Comparison of ENCODE assay signal across 8 cellular contexts in the genomic region with DNA sequence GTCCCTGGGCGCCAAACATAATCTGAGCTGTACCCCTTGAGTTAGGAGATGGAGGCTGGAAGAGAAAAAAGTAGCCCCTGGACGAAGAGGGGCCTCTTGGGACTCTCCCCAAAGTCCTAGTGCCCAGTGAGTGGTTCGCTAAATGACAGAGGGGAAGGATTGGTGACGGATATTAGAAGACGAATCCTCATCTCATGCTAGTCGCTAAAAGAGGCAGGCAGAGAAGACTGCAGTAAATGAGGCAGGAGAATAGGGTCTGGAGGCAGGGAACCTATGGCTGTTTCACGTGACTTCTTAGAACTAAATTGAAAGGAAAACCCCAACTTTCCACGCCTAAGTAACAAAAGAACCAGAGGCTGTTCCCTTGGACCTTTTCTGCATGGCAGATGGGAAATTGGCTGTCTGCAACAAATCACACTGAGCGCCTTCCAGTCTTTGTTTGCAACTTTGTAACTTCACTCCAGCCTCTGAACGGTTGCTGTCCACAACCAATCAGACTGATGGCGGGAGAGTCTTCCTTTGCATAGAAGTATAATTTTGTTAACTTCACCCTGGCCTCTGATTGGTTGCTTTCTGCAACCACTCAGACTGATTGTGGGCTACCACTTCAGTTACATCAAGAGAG. TPM values are rescaled to one million over a fixed set of nuclear protein-coding genes. Genes with fewer than 3 reads are reported as not detected.
DNase-seq lines count a peak whose midpoint lies in the region; ATAC-seq and TF ChIP-seq lines count a peak whose summit lies in the region.

No MANE protein-coding gene starts in this region.

- peaks cover 13 to 43% (median 20%) of the 10 kb centered on the region in 6 donors for H3K4me1 ChIP-seq in spleen

- WGBS in spleen, 5 donors, result 65 to 78% (median 76%) methylated on average over 11 of the region's 11 CpGs

- no peak for ATAC-seq in GM21423 (IDR thresholded peaks at IDR 0.05; ENCODE audit: unreplicated experiment)

- H3K4me3 ChIP-seq in fibroblast of mammary gland (ENCODE audit: control insufficient read depth, low read depth, low read length) (peak overlapping the region; percentile 81), spleen (peak overlapping the region in 7 of 8 donors; percentile 63 to 100 (median 90))

- peak; percentile 2 for DNase-seq in NCI-H510A (lab: John Stamatoyannopoulos, UW)
- DNase-seq in NCI-H510A treated with DMSO at 0.1 percent for 48 hours (lab: John Stamatoyannopoulos, UW), result no peak
- peak; percentile 33 for DNase-seq in RPMI8226
- no peak for DNase-seq in fibroblast of mammary gland (ENCODE audit: low read depth)
- DNase-seq in spleen, result no peak
- no peak for DNase-seq in stimulated activated CD8-positive, alpha-beta memory T cell treated with anti-CD3 and anti-CD28 coated beads, Interleukin-4, amount 100 ng/mL, for 48 hours
- DNase-seq in GOT3 (lab: John Stamatoyannopoulos, UW), result no peak

- peaks cover 0 to 9% (median 0%) of the 10 kb centered on the region in 6 donors for H3K36me3 ChIP-seq in spleen

- TF ChIP-seq CTCF in fibroblast of mammary gland (conservative IDR thresholded peaks at IDR 0.05; ENCODE audit: control insufficient read depth, insufficient read depth, low read depth, low read length), result no peak
- TF ChIP-seq CTCF in spleen (IDR thresholded peaks at IDR 0.05 in 8 of 11, conservative IDR thresholded peaks at IDR 0.05 in 3 of 11), result peak in 1 of 11 experiments; percentile 28

- H3K27ac ChIP-seq in spleen, result peak overlapping the region in 6 of 8 donors; percentile 42 to 91 (median 82)

- intact Hi-C loops in spleen (cut with DNase I; ENCODE audit: low total_unique reads), result loop anchor here (10.0 kb wide), 1 partner anchor 78 kb away; a partner anchor contains a TSS

- TF ChIP-seq POLR2A in spleen (IDR thresholded peaks at IDR 0.05), result no peak

- no peaks in the 10 kb centered on the region for H3K27me3 ChIP-seq in spleen (replicated peaks in 1 of 7)

- no peaks in the 10 kb centered on the region for H3K9me3 ChIP-seq in spleen

RNA-seq across cellular contexts. Expression of a gene that starts 0.7 kb away (rescaled TPM):
- total RNA-seq in spleen, result 10 to 100 TPM in 6 of 7 donors, 1 to 10 TPM in 1; 8.9 to 18.8 (median 12.1) TPM
- 1 to 10 TPM; 1.8 to 2.7 (median 2.4) TPM for polyA plus RNA-seq in spleen

Comparison
In these comparisons a context has a peak if more than half of its experiments do, and no peak if none do; other contexts are left out.
1. DNase-seq: peak in NCI-H510A (single experiment) and RPMI8226 (single experiment); none in NCI-H510A treated with DMSO at 0.1 percent for 48 hours (single experiment), fibroblast of mammary gland (single experiment), spleen (single experiment), stimulated activated CD8-positive, alpha-beta memory T cell treated with anti-CD3 and anti-CD28 coated beads, Interleukin-4, amount 100 ng/mL, for 48 hours (single experiment) and GOT3 (single experiment).